8 cellular contexts compared by ENCODE assay signal in genomic region chrX:103254921-103255455, GRCh38. TPM values are rescaled to one million over a fixed set of nuclear protein-coding genes. Genes with fewer than 3 reads are reported as not detected.
A peak's percentile ranks its signal among the peaks of the same experiment; 100 is the strongest.
DNase-seq lines count a peak whose midpoint lies in the region; ATAC-seq and TF ChIP-seq lines count a peak whose summit lies in the region.

Gene TCEAL8, minus strand, starts transcription at chrX:103255155. Its CDS starts 1,176 bp downstream, at chrX:103253979.

- H3K27ac ChIP-seq in dorsolateral prefrontal cortex: peak within 1 kb of the TSS in 58 of 59 donors; percentile 45 to 94 (median 85)
- H3K27ac ChIP-seq in liver (ENCODE audit: low read depth in 1 of 2, low read length in 2 of 2): peak within 1 kb of the TSS; percentile 73 to 76

- peak within 1 kb of the TSS; percentile 55 to 72 for H3K9ac ChIP-seq in liver (ENCODE audit: low read depth in 1 of 2, low read length in 2 of 2)

- ATAC-seq in GM19043 (IDR thresholded peaks at IDR 0.05; ENCODE audit: low read depth, unreplicated experiment): peak; percentile 92
- peak; percentile 92 for ATAC-seq in HG03378 (IDR thresholded peaks at IDR 0.05; ENCODE audit: unreplicated experiment)

- TF ChIP-seq CTCF in AG09309 (IDR thresholded peaks at IDR 0.05; ENCODE audit: control insufficient read depth, insufficient read depth, low read depth, low read length, missing control alignments) (no peak), dorsolateral prefrontal cortex (IDR thresholded peaks at IDR 0.05 in 54 of 56, conservative IDR thresholded peaks at IDR 0.05 in 2 of 56; ENCODE audit: low read depth in 1 of 56, partially characterized antibody in 56 of 56) (no peak), liver (IDR thresholded peaks at IDR 0.05; ENCODE audit: low read depth, low read length, missing input control) (no peak)

- DNase-seq in AG09309 (ENCODE audit: low read depth) (no peak), NCI-H510A treated with DMSO at 0.1 percent for 48 hours (lab: John Stamatoyannopoulos, UW) (peak; percentile 82), dorsolateral prefrontal cortex (peak; percentile 78 to 94 (median 88))
- peak; percentile 39 to 46 for DNase-seq in activated CD4-positive, alpha-beta T cell treated with anti-CD3 and anti-CD28 coated beads, Interleukin-2, amount 50 U/mL, for 4 hours
- peak; percentile 65 for DNase-seq in stimulated activated CD4-positive, alpha-beta T cell treated with anti-CD3 and anti-CD28 coated beads, Interleukin-4, amount 100 ng/mL, for 1 hour

- H3K36me3 ChIP-seq in liver (ENCODE audit: control insufficient read depth in 4 of 4, insufficient read depth in 3 of 4, low read depth in 1 of 4, low read length in 3 of 4): peaks cover 0 to 2% (median 0%) of the 10 kb centered on the region in 4 donors

- intact Hi-C loops in dorsolateral prefrontal cortex (cut with DNase I): loop anchor here in 1 of 2 donors (2.0 to 10.0 kb wide), 2 partner anchors 80 to 210 kb away; partner anchors contain the start of gene TCEAL7

- WGBS in liver: under 1% methylated on average over 22 of the region's 22 CpGs

- H3K4me1 ChIP-seq in liver (ENCODE audit: control insufficient read depth in 4 of 4, insufficient read depth in 4 of 4, low read length in 3 of 4): peaks cover 0 to 10% (median 5%) of the 10 kb centered on the region in 4 donors

- H3K9me3 ChIP-seq in liver (ENCODE audit: control insufficient read depth in 4 of 4, low read length in 3 of 4): no peaks in the 10 kb centered on the region

- TF ChIP-seq RAD21 in liver (IDR thresholded peaks at IDR 0.05): no peak

- H3K4me3 ChIP-seq in AG09309 (ENCODE audit: control insufficient read depth, low read depth, low read length): peak within 1 kb of the TSS; percentile 83
- peak within 1 kb of the TSS; percentile 43 to 81 (median 65) for H3K4me3 ChIP-seq in dorsolateral prefrontal cortex
- peak within 1 kb of the TSS; percentile 72 to 84 (median 75) for H3K4me3 ChIP-seq in liver (ENCODE audit: low read depth in 1 of 3, low read length in 3 of 3)

- peaks cover 0 to 64% (median 11%) of the 10 kb centered on the region in 45 donors for H3K27me3 ChIP-seq in dorsolateral prefrontal cortex
- no peaks in the 10 kb centered on the region for H3K27me3 ChIP-seq in liver (ENCODE audit: control insufficient read depth in 4 of 4, insufficient read depth in 4 of 4, low read length in 3 of 4)

TF ChIP-seq in liver, 16 proteins besides CTCF, POLR2A, EP300 and RAD21:
- TF ChIP-seq YY1 (IDR thresholded peaks at IDR 0.05) (peak; percentile 32), HNF4A (conservative IDR thresholded peaks at IDR 0.05) (peak in 1 of 2 donors; percentile 11), HNF4G (IDR thresholded peaks at IDR 0.05) (no peak), JUND (IDR thresholded peaks at IDR 0.05) (no peak), FOXA2 (IDR thresholded peaks at IDR 0.05) (no peak)
TF ChIP-seq in liver: peak in this region for 2.

RNA-seq across cellular contexts. Expression of gene TCEAL8, which starts in this region (rescaled TPM):
- total RNA-seq in dorsolateral prefrontal cortex (10 to 100 TPM; 25.0 to 65.5 (median 52.4) TPM), liver (100 to 1,000 TPM in 1 of 2 donors, 10 to 100 TPM in 1; 11.9 to 109 TPM)
- polyA plus RNA-seq in liver: 10 to 100 TPM; 16.5 to 23.9 TPM
